Comparison of ENCODE assay signal across 8 cellular contexts in the genomic region with DNA sequence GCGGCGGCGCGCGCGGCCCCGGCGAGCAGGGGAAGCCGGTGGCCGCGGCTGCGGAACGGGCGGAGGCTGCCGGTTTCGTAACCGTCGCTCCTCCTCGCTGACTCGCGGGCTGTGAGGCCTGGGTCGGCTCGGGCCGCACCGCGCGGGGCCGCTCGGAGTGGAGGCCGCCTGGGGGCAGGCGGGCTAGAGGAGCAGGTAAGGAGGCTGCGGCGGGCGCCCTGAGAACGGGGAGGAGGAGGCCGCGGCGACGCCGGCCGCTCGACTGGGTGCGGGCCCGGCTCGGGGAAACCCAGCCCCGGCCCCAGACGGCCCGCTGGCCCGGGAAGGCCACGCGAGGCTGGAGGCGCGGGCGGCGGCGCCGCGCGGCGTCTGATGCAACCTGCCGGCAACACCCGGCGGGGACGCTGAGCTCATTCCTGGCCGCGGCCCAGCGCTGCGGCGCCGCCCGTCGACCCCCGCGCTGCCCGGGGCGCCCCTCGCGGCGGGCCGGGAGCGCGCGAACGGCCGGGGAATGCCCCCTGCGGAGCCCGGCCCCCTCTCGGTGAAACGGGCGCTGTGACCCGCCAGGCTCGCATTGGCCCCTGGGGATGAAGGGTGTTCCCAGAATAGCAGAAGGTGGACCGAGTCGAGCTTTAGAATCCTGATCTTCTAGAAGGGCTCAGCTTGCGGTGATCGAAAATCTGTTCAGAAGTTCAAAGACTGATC. TPM values are rescaled to one million over a fixed set of nuclear protein-coding genes. Genes with fewer than 3 reads are reported as not detected.
DNase-seq lines count a peak whose midpoint lies in the region; ATAC-seq and TF ChIP-seq lines count a peak whose summit lies in the region.

A gene (plus strand): TSS at position 9 of the 705 bp plus-strand sequence. CDS start 5,531 bp downstream, outside the sequence.

- peaks cover 50% of the 10 kb centered on the region for H3K4me1 Mint-ChIP-seq in neural crest cell

- H3K4me3 Mint-ChIP-seq in neural crest cell, result peak within 1 kb of the TSS; percentile 92

- no peaks in the 10 kb centered on the region for H3K9me3 Mint-ChIP-seq in neural crest cell

- no peaks in the 10 kb centered on the region for H3K9me3 ChIP-seq in upper lobe of left lung

- 0% methylated on average over 4 to 90 of the region's 96 CpGs for WGBS in upper lobe of left lung, 2 donors

- peaks cover 0 to under 1% (median 0%) of the 10 kb centered on the region in 4 donors for H3K36me3 ChIP-seq in upper lobe of left lung

- H3K27ac ChIP-seq in upper lobe of left lung, result peak within 1 kb of the TSS; percentile 94 to 100 (median 99)

- H3K4me3 ChIP-seq in upper lobe of left lung, result peak within 1 kb of the TSS; percentile 82 to 94 (median 86)

- H3K4me1 ChIP-seq in upper lobe of left lung, result peaks cover 30 to 38% (median 33%) of the 10 kb centered on the region in 4 donors

- TF ChIP-seq EP300 in upper lobe of left lung (IDR thresholded peaks at IDR 0.05), result no peak

- peak in 3 of 4 donors; percentile 78 to 96 (median 94) for TF ChIP-seq POLR2A in upper lobe of left lung (IDR thresholded peaks at IDR 0.05)

- peak within 1 kb of the TSS; percentile 60 for H3K27ac Mint-ChIP-seq in neural crest cell (ENCODE audit: unreplicated experiment)

- H3K27me3 Mint-ChIP-seq in neural crest cell (ENCODE audit: low read depth), result peaks cover 1% of the 10 kb centered on the region

- H3K27me3 ChIP-seq in upper lobe of left lung, result no peaks in the 10 kb centered on the region

- H3K36me3 Mint-ChIP-seq in neural crest cell (ENCODE audit: low read depth), result peaks cover 4% of the 10 kb centered on the region

- DNase-seq in CD1c-positive myeloid dendritic cell (ENCODE audit: extremely low spot score) (peak; percentile 79), NCI-H774 (lab: John Stamatoyannopoulos, UW) (peak; percentile 8), activated T-helper 1 cell treated with Interleukin-2 at 50 U/mL for 16 hours (ENCODE audit: low read depth) (peak; percentile 52), fibroblast of peridontal ligament (ENCODE audit: extremely low read depth) (peak; percentile 56), neural crest cell (ENCODE audit: low read depth, low spot score) (peak; percentile 45), upper lobe of left lung (peak; percentile 68 to 96)

- ATAC-seq in GM18870 (IDR thresholded peaks at IDR 0.05; ENCODE audit: unreplicated experiment), result peak; percentile 34
- peak; percentile 45 for ATAC-seq in HG03064 (IDR thresholded peaks at IDR 0.05; ENCODE audit: low read depth, unreplicated experiment)
- peak; percentile 35 to 74 for ATAC-seq in upper lobe of left lung (ENCODE audit: low FRiP score in 2 of 2)

- TF ChIP-seq CTCF in neural crest cell (conservative IDR thresholded peaks at IDR 0.05), result peak; percentile 45
- TF ChIP-seq CTCF in upper lobe of left lung (IDR thresholded peaks at IDR 0.05), result peak in 4 of 6 experiments; percentile 52 to 73 (median 60)

RNA-seq across cellular contexts. Expression of the gene that starts here (rescaled TPM):
- total RNA-seq in neural crest cell (40.2 and 41.9 TPM in 2 replicates), upper lobe of left lung (10 to 100 TPM; 11.5 to 44.7 (median 22.7) TPM)

Comparison
In these comparisons a context has a peak if more than half of its experiments do, and no peak if none do; other contexts are left out.
1. Peak in every context shown above with its lines: DNase-seq, ATAC-seq, H3K4me3 ChIP-seq and H3K27ac ChIP-seq.
2. DNase-seq: peak in every context shown above with its lines; median percentile 82 in upper lobe of left lung; 79 in CD1c-positive myeloid dendritic cell; 56 in fibroblast of peridontal ligament; 52 in activated T-helper 1 cell treated with Interleukin-2 at 50 U/mL for 16 hours; 45 in neural crest cell; 8 in NCI-H774.